Comparison of ENCODE assay signal across 1 cellular context in the genomic region with DNA sequence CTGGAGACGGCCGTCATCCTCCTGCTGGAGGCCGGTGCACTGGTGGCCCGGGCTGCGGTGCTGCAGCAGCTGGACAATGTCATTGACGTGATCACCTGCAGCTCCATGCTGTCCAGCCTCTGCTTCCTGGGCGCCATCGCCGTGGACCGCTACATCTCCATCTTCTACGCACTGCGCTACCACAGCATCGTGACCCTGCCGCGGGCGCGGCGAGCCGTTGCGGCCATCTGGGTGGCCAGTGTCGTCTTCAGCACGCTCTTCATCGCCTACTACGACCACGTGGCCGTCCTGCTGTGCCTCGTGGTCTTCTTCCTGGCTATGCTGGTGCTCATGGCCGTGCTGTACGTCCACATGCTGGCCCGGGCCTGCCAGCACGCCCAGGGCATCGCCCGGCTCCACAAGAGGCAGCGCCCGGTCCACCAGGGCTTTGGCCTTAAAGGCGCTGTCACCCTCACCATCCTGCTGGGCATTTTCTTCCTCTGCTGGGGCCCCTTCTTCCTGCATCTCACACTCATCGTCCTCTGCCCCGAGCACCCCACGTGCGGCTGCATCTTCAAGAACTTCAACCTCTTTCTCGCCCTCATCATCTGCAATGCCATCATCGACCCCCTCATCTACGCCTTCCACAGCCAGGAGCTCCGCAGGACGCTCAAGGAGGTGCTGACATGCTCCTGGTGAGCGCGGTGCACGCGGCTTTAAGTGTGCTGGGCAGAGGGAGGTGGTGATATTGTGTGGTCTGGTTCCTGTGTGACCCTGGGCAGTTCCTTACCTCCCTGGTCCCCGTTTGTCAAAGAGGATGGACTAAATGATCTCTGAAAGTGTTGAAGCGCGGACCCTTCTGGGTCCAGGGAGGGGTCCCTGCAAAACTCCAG.
TF ChIP-seq lines count a peak whose summit lies in the region.

No MANE protein-coding gene starts in this region.

TF ChIP-seq in H1, 55 proteins besides CTCF, POLR2A, EP300 and RAD21:
- TF ChIP-seq SP1 (IDR thresholded peaks at IDR 0.05; ENCODE audit: low read depth, low read length): no peak
- TF ChIP-seq HDAC6 (IDR thresholded peaks at IDR 0.05; ENCODE audit: low read depth, low read length): no peak
- TF ChIP-seq CBX5 (IDR thresholded peaks at IDR 0.05; ENCODE audit: low read depth, low read length): no peak
- TF ChIP-seq NANOG (IDR thresholded peaks at IDR 0.05; ENCODE audit: insufficient read depth, low read depth, low read length, poor library complexity, severe bottlenecking): no peak
- no peak for TF ChIP-seq SUZ12 (IDR thresholded peaks at IDR 0.05; ENCODE audit: low read length)
- TF ChIP-seq, protein P1, sequence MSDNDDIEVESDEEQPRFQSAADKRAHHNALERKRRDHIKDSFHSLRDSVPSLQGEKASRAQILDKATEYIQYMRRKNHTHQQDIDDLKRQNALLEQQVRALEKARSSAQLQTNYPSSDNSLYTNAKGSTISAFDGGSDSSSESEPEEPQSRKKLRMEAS (IDR thresholded peaks at IDR 0.05): no peak
- no peak for TF ChIP-seq RXRA (IDR thresholded peaks at IDR 0.05; ENCODE audit: insufficient read depth, low read depth, low read length)
- no peak for TF ChIP-seq KDM4A (IDR thresholded peaks at IDR 0.05; ENCODE audit: low read depth, low read length, severe bottlenecking)
- no peak for TF ChIP-seq CBX8 (IDR thresholded peaks at IDR 0.05; ENCODE audit: borderline replicate concordance, low read depth, low read length)
- no peak for TF ChIP-seq TCF12 (IDR thresholded peaks at IDR 0.05; ENCODE audit: low read depth, low read length)
- no peak for TF ChIP-seq ZNF274 (IDR thresholded peaks at IDR 0.05; ENCODE audit: borderline replicate concordance, extremely low read depth, low read length)
